1 cellular context compared by ENCODE assay signal in genomic region chr3:46926447-46926846, GRCh38.
TF ChIP-seq lines count a peak whose summit lies in the region.

No MANE protein-coding gene starts in this region.

TF ChIP-seq in GM23338, 12 proteins besides CTCF, POLR2A, EP300 and RAD21 (continued from another document):
- TF ChIP-seq ZNF331 (CRISPR knock-in tag; IDR thresholded peaks at IDR 0.05; ENCODE audit: low read depth) (no peak), STAT1 (IDR thresholded peaks at IDR 0.05; ENCODE audit: unreplicated experiment) (no peak), REST (IDR thresholded peaks at IDR 0.05; ENCODE audit: unreplicated experiment) (no peak), NANOG (IDR thresholded peaks at IDR 0.05; ENCODE audit: borderline replicate concordance) (no peak), JUNB (IDR thresholded peaks at IDR 0.05; ENCODE audit: unreplicated experiment) (no peak), ZNF462 (CRISPR knock-in tag; IDR thresholded peaks at IDR 0.05) (no peak), ETS1 (IDR thresholded peaks at IDR 0.05) (no peak)
